ENCODE assay signal across 19 cellular contexts in genomic region chrX:135168533-135168932, GRCh38. TPM values are rescaled to one million over a fixed set of nuclear protein-coding genes. Genes with fewer than 3 reads are reported as not detected.
A peak's percentile ranks its signal among the peaks of the same experiment; 100 is the strongest.
DNase-seq lines count a peak whose midpoint lies in the region; ATAC-seq, FAIRE-seq and TF ChIP-seq lines count a peak whose summit lies in the region.
"Had no signal": no experiment of that assay in that cellular context is flagged by ENCODE, and none has a peak within 500 bp of the region (broad histone marks: within the 10 kb centered on the region; RNA-seq: fewer than 3 reads in every experiment).

No MANE protein-coding gene starts in this region.

- in situ Hi-C loops in K562 (cut with MboI), result no loop called here

- intact Hi-C loops in K562 (cut with micrococcal nuclease), result no loop called here

- no peak overlapping the region for H3K9ac ChIP-seq in K562 (ENCODE audit: insufficient read depth in 1 of 2, low read depth in 2 of 2, low read length in 2 of 2)
- H3K9ac ChIP-seq: BLaER1 had no signal

- no peak for TF ChIP-seq POLR2A in K562 (conservative IDR thresholded peaks at IDR 0.05)

- ATAC-seq in K562 (no peak), GM19452 (IDR thresholded peaks at IDR 0.05; ENCODE audit: unreplicated experiment) (no peak)

- no peak overlapping the region for H2AFZ ChIP-seq in K562 (ENCODE audit: low read depth, low read length)

- H4K20me1 ChIP-seq in K562 (replicated peaks; ENCODE audit: control insufficient read depth, insufficient read depth, low read length), result no peaks in the 10 kb centered on the region
- H4K20me1 ChIP-seq: BLaER1 had no signal

- H3K4me1 ChIP-seq in K562 (replicated peaks in 1 of 2; ENCODE audit: control insufficient read depth in 2 of 2, insufficient read depth in 2 of 2, low read length in 2 of 2), result peaks cover 0 to 3% of the 10 kb centered on the region in 2 experiments; a peak in 3 of 5 replicates
- H3K4me1 ChIP-seq: BLaER1, Caco-2 had no signal

- H3K27me3 ChIP-seq in K562 (ENCODE audit: control insufficient read depth in 2 of 2, insufficient read depth in 2 of 2, low read length in 2 of 2), result no peaks in the 10 kb centered on the region

- peaks cover 23% of the 10 kb centered on the region for H3K36me3 ChIP-seq in K562 (ENCODE audit: control insufficient read depth, insufficient read depth, low read length)
- H3K36me3 ChIP-seq: BLaER1 had no signal

- no peak overlapping the region for H3K4me3 ChIP-seq in K562
- H3K4me3 ChIP-seq: BLaER1 had no signal

- no peak for TF ChIP-seq RAD21 in K562 (CRISPR knock-in tag; conservative IDR thresholded peaks at IDR 0.05 in 1 of 2, IDR thresholded peaks at IDR 0.05 in 1 of 2)

- no TSS peak for BruUV-seq in K562 (replicated peaks; lab: Mats Ljungman, UMichigan)

- H3K79me2 ChIP-seq in K562 (ENCODE audit: control insufficient read depth, insufficient read depth, low read length), result peaks cover 49% of the 10 kb centered on the region

- H3K9me3 ChIP-seq in K562 (replicated peaks; ENCODE audit: control insufficient read depth, insufficient read depth, low read depth, low read length), result no peaks in the 10 kb centered on the region; the same call in 1 of the 2 replicates
- H3K9me3 ChIP-seq: BLaER1, Caco-2 had no signal

- POLR2A ChIA-PET in K562 (lab: Yijun Ruan, JAX), result no interaction called here

- TF ChIP-seq CTCF in K562 (IDR thresholded peaks at IDR 0.05 in 2 of 3, conservative IDR thresholded peaks at IDR 0.05 in 1 of 3; ENCODE audit: insufficient read depth in 2 of 3, low read depth in 1 of 3, low read length in 3 of 3), result no peak

- H3K4me2 ChIP-seq in K562 (ENCODE audit: insufficient read depth, low read length), result no peak overlapping the region
- H3K4me2 ChIP-seq: BLaER1 had no signal

- no peak for TF ChIP-seq EP300 in K562 (IDR thresholded peaks at IDR 0.05; ENCODE audit: low read length)

- CTCF ChIA-PET in K562 (lab: Yijun Ruan, JAX; ENCODE audit: low intra/inter-chr PET ratio), result no interaction called here

- WGBS in K562 (ENCODE audit: insufficient coverage, low coverage, missing lambda C conversion rate), result 62% methylated on average over 3 of the region's 3 CpGs

- H3K27ac ChIP-seq in K562 (ENCODE audit: extremely low read depth, low read depth, low read length), result no peak overlapping the region
- H3K27ac ChIP-seq: BLaER1 had no signal

- FAIRE-seq in K562 (lab: Jason Lieb, UNC), result no peak
- FAIRE-seq: HTR-8/SVneo had no signal

- no peaks in the 10 kb centered on the region for H3K9me1 ChIP-seq in K562 (ENCODE audit: control insufficient read depth, insufficient read depth, low read length)

- DNase-seq in SIG-M5 treated with dmso at 0.1 percent for 504 hours (lab: John Stamatoyannopoulos, UW; ENCODE audit: unreplicated experiment) (peak; percentile 6), SIG-M5 (lab: John Stamatoyannopoulos, UW) (no peak), MV-4-11 (lab: John Stamatoyannopoulos, UW) (peak; percentile 62), OCI-M1 (lab: John Stamatoyannopoulos, UW) (peak; percentile 21), K562 (ENCODE audit: extremely low read depth in 1 of 4, low spot score in 3 of 4) (no peak), cerebellar cortex (ENCODE audit: low spot score) (no peak), NCI-H1105 (lab: John Stamatoyannopoulos, UW) (no peak)
- DNase-seq: 8988T; AML-193; Caco-2; CD8-positive, alpha-beta memory T cell; DMS79; HCEC 1CT; HFFc6 had no signal

TF ChIP-seq in K562, 482 proteins besides CTCF, POLR2A, EP300 and RAD21:
- TF ChIP-seq MTA2 (IDR thresholded peaks at IDR 0.05; ENCODE audit: low read depth) (no peak), CEBPG (CRISPR knock-in tag; IDR thresholded peaks at IDR 0.05) (no peak), CEBPG (tag; conservative IDR thresholded peaks at IDR 0.05 in 1 of 2, IDR thresholded peaks at IDR 0.05 in 1 of 2) (0 out of 4 replicates have a peak, but pooled peaks of 1 of the 2 experiments have one; percentile 10), TFE3 (CRISPR knock-in tag; IDR thresholded peaks at IDR 0.05) (peak; percentile 78)

RNA-seq across cellular contexts. Expression of gene CT55, which starts 2.7 kb away (rescaled TPM):
- total RNA-seq in K562 (2011; cell fraction: chromatin; rRNA removed; ENCODE audit: low replicate concordance), result 40.5 and 50.9 TPM in 2 replicates
- 48.9 and 50.3 TPM in 2 replicates for total RNA-seq in K562 (2011; cell fraction: nucleolus; rRNA removed)
- total RNA-seq in K562 (2011; cell fraction: nucleoplasm; rRNA removed), result 55.7 and 58.1 TPM in 2 replicates
- total RNA-seq in K562 (2014; rRNA removed) (65.5 and 66.5 TPM in 2 replicates), K562 (2014; rRNA removed; fragmentation: Illumina TruSeq; extraction: Trizol) (73.2 and 75.8 TPM in 2 replicates), K562 (2015; rRNA removed; fragmentation: Illumina TruSeq; extraction: Trizol) (72.9 and 79.0 TPM in 2 replicates), K562 (2021) (50.9 and 52.8 TPM in 2 replicates)
- polyA plus RNA-seq in K562 (2011; rRNA removed) (23.1 and 48.5 TPM in 2 replicates), K562 (2014; fragmentation: Illumina TruSeq; extraction: Trizol) (58.5 and 68.5 TPM in 2 replicates), K562 (2014; fragmentation: Nextera tagmentation; extraction: Ambion mirVana) (10 to 100 TPM; 77.8 to 98.9 TPM), K562 (2014; rRNA removed) (73.8 and 82.3 TPM in 2 replicates)
- 18.9 TPM in 2 replicates for polyA plus RNA-seq in K562 (2011; cell fraction: cytosol; rRNA removed)
- polyA plus RNA-seq in K562 (2011; cell fraction: nucleus; rRNA removed), result 16.8 and 17.3 TPM in 2 replicates
- polyA plus RNA-seq in K562 (2012), result 44.2 and 50.5 TPM in 2 replicates
- polyA minus RNA-seq in K562 (2011; rRNA and poly(A)+ RNA removed), result 32.4 and 62.8 TPM in 2 replicates
- 8.8 and 18.2 TPM in 2 replicates for polyA minus RNA-seq in K562 (2011; cell fraction: cytosol; rRNA and poly(A)+ RNA removed)
- 10.8 and 12.7 TPM in 2 replicates for polyA minus RNA-seq in K562 (2011; cell fraction: nucleus; rRNA and poly(A)+ RNA removed)
- total RNA-seq: Caco-2; CD8-positive, alpha-beta memory T cell; G401; HFFc6 had no signal
- polyA plus RNA-seq: CD8-positive, alpha-beta memory T cell had no signal

RNA-seq across cellular contexts. Expression of gene ETDB, which starts 48.2 kb away (rescaled TPM):
- not detected in 2 replicates for total RNA-seq in K562 (2011; cell fraction: chromatin; rRNA removed; ENCODE audit: low replicate concordance)
- total RNA-seq in K562 (2011; cell fraction: nucleolus; rRNA removed), result not detected in 2 replicates
- not detected in 2 replicates for total RNA-seq in K562 (2011; cell fraction: nucleoplasm; rRNA removed)
- total RNA-seq in K562 (2014; rRNA removed) (not detected in 2 replicates), K562 (2014; rRNA removed; fragmentation: Illumina TruSeq; extraction: Trizol) (not detected in 2 replicates), K562 (2015; rRNA removed; fragmentation: Illumina TruSeq; extraction: Trizol) (not detected in 2 replicates), K562 (2021) (not detected in 2 replicates)
- polyA plus RNA-seq in K562 (2011; rRNA removed) (not detected in 2 replicates), K562 (2014; fragmentation: Illumina TruSeq; extraction: Trizol) (not detected in 2 replicates), K562 (2014; fragmentation: Nextera tagmentation; extraction: Ambion mirVana) (not detected), K562 (2014; rRNA removed) (not detected in 2 replicates)
- not detected in 2 replicates for polyA plus RNA-seq in K562 (2011; cell fraction: cytosol; rRNA removed)
- polyA plus RNA-seq in K562 (2011; cell fraction: nucleus; rRNA removed), result not detected in 2 replicates
- polyA plus RNA-seq in K562 (2012), result not detected in 2 replicates
- not detected in 2 replicates for polyA minus RNA-seq in K562 (2011; rRNA and poly(A)+ RNA removed)
- not detected in 2 replicates for polyA minus RNA-seq in K562 (2011; cell fraction: cytosol; rRNA and poly(A)+ RNA removed)
- polyA minus RNA-seq in K562 (2011; cell fraction: nucleus; rRNA and poly(A)+ RNA removed), result not detected in 2 replicates
- total RNA-seq: Caco-2; CD8-positive, alpha-beta memory T cell; G401; H4; HFFc6 had no signal
- polyA plus RNA-seq: CD8-positive, alpha-beta memory T cell had no signal

Comparison
In these comparisons a context has a peak if more than half of its experiments do, and no peak if none do; other contexts are left out.
1. DNase-seq: peak in SIG-M5 treated with dmso at 0.1 percent for 504 hours (single experiment), MV-4-11 (single experiment) and OCI-M1 (single experiment); none in SIG-M5 (single experiment), K562 (0 of 4), cerebellar cortex (single experiment) and NCI-H1105 (single experiment).